In the genomic region with DNA sequence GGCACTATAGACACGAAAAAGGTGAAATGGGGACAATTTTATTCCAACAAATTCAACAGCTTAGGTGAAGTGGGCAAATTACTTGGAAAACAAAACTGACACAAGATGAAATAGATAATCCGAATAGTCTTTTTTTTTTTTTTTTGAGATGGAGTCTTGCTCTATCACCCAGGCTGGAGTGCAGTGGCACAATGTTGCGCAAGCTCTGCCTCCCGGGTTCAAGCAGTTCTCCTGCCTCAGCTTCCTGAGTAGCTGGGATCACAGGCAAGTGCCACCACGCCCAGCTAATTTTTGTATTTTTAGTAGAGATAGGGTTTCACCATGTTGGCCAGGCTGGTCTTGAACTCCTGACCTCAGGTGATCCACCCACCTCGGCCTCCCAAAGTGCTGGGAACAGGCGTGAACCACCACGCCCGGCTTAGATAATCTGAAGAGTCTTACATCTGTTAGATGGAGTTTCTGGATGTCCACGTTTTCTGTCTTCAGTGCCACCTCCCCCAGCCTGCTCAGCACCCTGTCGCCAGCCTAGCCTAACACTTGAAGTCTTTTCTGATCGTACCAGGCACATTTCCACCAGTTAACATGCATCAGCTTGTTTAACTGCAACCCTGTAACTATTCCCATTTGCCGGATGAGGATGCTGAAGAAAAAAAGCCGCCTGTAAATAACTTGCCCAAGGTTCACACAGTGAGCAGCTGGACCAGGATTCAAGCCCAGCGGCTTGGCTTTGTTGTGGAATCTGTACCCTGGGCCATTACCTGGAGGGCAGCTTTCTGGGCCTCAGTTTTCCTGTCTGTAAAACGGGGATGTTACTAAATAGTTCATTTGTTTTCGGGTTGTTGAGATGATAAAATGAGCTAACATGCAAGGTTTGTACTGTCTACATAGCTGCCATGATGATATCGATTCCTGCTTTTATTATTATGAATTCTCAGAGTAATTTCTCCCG, we compare ENCODE assay signal across 17 cellular contexts.
"Had no signal": no experiment of that assay in that cellular context is flagged by ENCODE, and none has a peak within 500 bp of the region (broad histone marks: within the 10 kb centered on the region; RNA-seq: fewer than 3 reads in every experiment).

No MANE protein-coding gene starts in this region.

- H3K9me3 ChIP-seq: sigmoid colon had no signal

- DNase-seq: activated CD4-positive, alpha-beta T cell treated with anti-CD3 and anti-CD28 coated beads, Interleukin-2, amount 50 U/mL, for 1 hour; activated CD4-positive, CD25-positive, alpha-beta regulatory T cell; activated CD8-positive, alpha-beta memory T cell treated with anti-CD3 and anti-CD28 coated beads, Interleukin-2, amount 10 ng/mL, durations not matched to agents 7 days and 5 days; activated effector memory CD4-positive, alpha-beta T cell treated with anti-CD3 and anti-CD28 coated beads, Interleukin-2, amount 50 U/mL, for 16 hours; activated naive CD8-positive, alpha-beta T cell treated with anti-CD3 and anti-CD28 coated beads for 36 hours; activated T-cell treated with anti-CD3 and anti-CD28 coated beads, Interleukin-2, amount 50 U/mL, for 24 hours; anterior cingulate cortex; dorsolateral prefrontal cortex; heart right ventricle; islet precursor cell; mesenchymal stem cell; occipital lobe; sigmoid colon; stimulated activated CD4-positive, alpha-beta T cell treated with anti-CD3 and anti-CD28 coated beads, Interleukin-12 subunit alpha, Interleukin-12 subunit beta, amount 100 ng/mL, for 4 hours; stimulated activated naive CD8-positive, alpha-beta T cell treated with anti-CD3 and anti-CD28 coated beads, Interleukin-15, Interleukin-2, amounts not matched to agents 100 U/mL and 50 U/mL, for 24 hours had no signal

- H3K27ac ChIP-seq: heart right ventricle, sigmoid colon, thoracic aorta had no signal

- H3K4me1 Mint-ChIP-seq: activated CD8-positive, alpha-beta memory T cell treated with anti-CD3 and anti-CD28 coated beads, Interleukin-2, amount 10 ng/mL, durations not matched to agents 7 days and 5 days had no signal

- H3K27me3 ChIP-seq: heart right ventricle, sigmoid colon had no signal

- H3K4me3 ChIP-seq: dorsolateral prefrontal cortex, heart right ventricle, sigmoid colon, thoracic aorta had no signal

- H3K36me3 ChIP-seq: thoracic aorta had no signal

- H3K27me3 Mint-ChIP-seq: activated CD8-positive, alpha-beta memory T cell treated with anti-CD3 and anti-CD28 coated beads, Interleukin-2, amount 10 ng/mL, durations not matched to agents 7 days and 5 days; activated naive CD8-positive, alpha-beta T cell treated with anti-CD3 and anti-CD28 coated beads for 36 hours; activated T-cell treated with anti-CD3 and anti-CD28 coated beads, Interleukin-2, amount 50 U/mL, for 24 hours; natural killer cell treated with Interleukin-12 subunit alpha and Interleukin-12 subunit beta and Interleukin-15 and Interleukin-18, amount 100 ng/mL, for 72 hours had no signal

- H3K4me3 Mint-ChIP-seq: activated CD8-positive, alpha-beta memory T cell treated with anti-CD3 and anti-CD28 coated beads, Interleukin-2, amount 10 ng/mL, durations not matched to agents 7 days and 5 days; activated naive CD8-positive, alpha-beta T cell treated with anti-CD3 and anti-CD28 coated beads for 36 hours; activated T-cell treated with anti-CD3 and anti-CD28 coated beads, Interleukin-2, amount 50 U/mL, for 24 hours; natural killer cell treated with Interleukin-12 subunit alpha and Interleukin-12 subunit beta and Interleukin-15 and Interleukin-18, amount 100 ng/mL, for 72 hours had no signal

- H3K4me1 ChIP-seq: sigmoid colon had no signal

- ATAC-seq: activated CD8-positive, alpha-beta memory T cell treated with anti-CD3 and anti-CD28 coated beads, Interleukin-2, amount 10 ng/mL, durations not matched to agents 7 days and 5 days; heart right ventricle; natural killer cell treated with Interleukin-12 subunit alpha and Interleukin-12 subunit beta and Interleukin-15 and Interleukin-18, amount 100 ng/mL, for 72 hours; stimulated activated naive CD8-positive, alpha-beta T cell treated with anti-CD3 and anti-CD28 coated beads, Interleukin-15, Interleukin-2, amounts not matched to agents 100 U/mL and 50 U/mL, for 24 hours had no signal

- H3K27ac Mint-ChIP-seq: activated CD8-positive, alpha-beta memory T cell treated with anti-CD3 and anti-CD28 coated beads, Interleukin-2, amount 10 ng/mL, durations not matched to agents 7 days and 5 days; activated naive CD8-positive, alpha-beta T cell treated with anti-CD3 and anti-CD28 coated beads for 36 hours; activated T-cell treated with anti-CD3 and anti-CD28 coated beads, Interleukin-2, amount 50 U/mL, for 24 hours; natural killer cell treated with Interleukin-12 subunit alpha and Interleukin-12 subunit beta and Interleukin-15 and Interleukin-18, amount 100 ng/mL, for 72 hours had no signal
